Comparison of ENCODE assay signal across 31 cellular contexts in the genomic region with DNA sequence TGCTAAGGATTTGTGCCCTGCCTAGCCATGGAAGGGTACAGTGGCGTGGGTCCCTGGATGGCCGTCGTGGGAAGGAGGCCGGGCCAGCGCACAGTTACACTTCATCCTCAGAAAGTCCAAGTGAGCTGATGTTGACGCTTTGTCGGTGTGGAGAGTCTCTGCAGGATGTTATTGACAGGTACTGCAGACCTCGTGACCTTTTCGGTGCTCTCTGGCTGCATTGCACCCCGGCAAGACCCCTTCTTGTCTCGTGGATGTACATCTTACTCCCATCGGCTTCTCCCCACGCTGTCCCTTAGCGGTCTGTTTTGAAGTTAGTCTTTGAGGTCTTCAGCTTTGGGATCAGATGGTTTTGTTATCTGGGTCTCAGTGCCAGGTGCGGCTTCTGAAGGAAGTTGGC.
"Had no signal": no experiment of that assay in that cellular context is flagged by ENCODE, and none has a peak within 500 bp of the region (broad histone marks: within the 10 kb centered on the region; RNA-seq: fewer than 3 reads in every experiment).

No MANE protein-coding gene starts in this region.

- ATAC-seq: activated CD4-positive, CD25-positive, alpha-beta regulatory T cell treated with anti-CD3 and anti-CD28 coated beads, Interleukin-2, amount 50 U/mL, for 24 hours; activated CD8-positive, alpha-beta T cell treated with anti-CD3 and anti-CD28 coated beads for 36 hours; activated T-cell treated with anti-CD3 and anti-CD28 coated beads, Interleukin-2, amount 50 U/mL, for 4 hours; activated T-helper 17 cell treated with anti-CD3 and anti-CD28 coated beads, Interleukin-2, amount 50 U/mL, for 72 hours; foreskin keratinocyte; gastrocnemius medialis; heart left ventricle; T-helper 17 cell had no signal

- H3K4me3 Mint-ChIP-seq: activated B cell treated with CpG ODN at 0.5 μM for 24 hours; activated CD8-positive, alpha-beta T cell treated with anti-CD3 and anti-CD28 coated beads for 36 hours; activated naive CD4-positive, alpha-beta T cell treated with anti-CD3 and anti-CD28 coated beads, Interleukin-2, amount 10 ng/mL, durations not matched to agents 7 days and 5 days; activated naive CD8-positive, alpha-beta T cell; activated T-cell treated with anti-CD3 and anti-CD28 coated beads, Interleukin-2, amount 50 U/mL, for 4 hours; activated T-helper 17 cell treated with anti-CD3 and anti-CD28 coated beads, Interleukin-2, amount 50 U/mL, for 72 hours; T-helper 17 cell; T-helper 2 cell treated with Interferon-gamma antibody and Interleukin-4, amounts not matched to agents 5 μg/mL and 100 μg/mL, for 36 hours had no signal

- H3K9me3 Mint-ChIP-seq: activated B cell treated with CpG ODN at 0.5 μM for 24 hours; activated CD8-positive, alpha-beta T cell treated with anti-CD3 and anti-CD28 coated beads for 36 hours; activated naive CD4-positive, alpha-beta T cell treated with anti-CD3 and anti-CD28 coated beads, Interleukin-2, amount 10 ng/mL, durations not matched to agents 7 days and 5 days; activated T-cell treated with anti-CD3 and anti-CD28 coated beads, Interleukin-2, amount 50 U/mL, for 4 hours; activated T-helper 17 cell treated with anti-CD3 and anti-CD28 coated beads, Interleukin-2, amount 50 U/mL, for 72 hours; T-helper 2 cell treated with Interferon-gamma antibody and Interleukin-4, amounts not matched to agents 5 μg/mL and 100 μg/mL, for 36 hours had no signal

- H3K27me3 ChIP-seq: brain microvascular endothelial cell, colonic mucosa, esophagus muscularis mucosa, foreskin keratinocyte, gastrocnemius medialis, heart left ventricle had no signal

- H3K4me1 ChIP-seq: colonic mucosa, esophagus muscularis mucosa, foreskin keratinocyte had no signal

- DNase-seq: activated B cell treated with CpG ODN at 0.5 μM for 24 hours; activated CD4-positive, alpha-beta T cell treated with anti-CD3 and anti-CD28 coated beads for 48 hours; activated CD4-positive, alpha-beta T cell treated with anti-CD3 and anti-CD28 coated beads, Interleukin-2, amount 50 U/mL, for 1 hour; activated CD4-positive, alpha-beta T cell treated with anti-CD3 and anti-CD28 coated beads, Interleukin-2, amount 50 U/mL, for 48 hours; activated CD8-positive, alpha-beta memory T cell treated with anti-CD3 and anti-CD28 coated beads for 24 hours; activated CD8-positive, alpha-beta T cell treated with anti-CD3 and anti-CD28 coated beads for 36 hours; activated gamma-delta T cell; activated naive CD4-positive, alpha-beta T cell; activated naive CD4-positive, alpha-beta T cell treated with anti-CD3 and anti-CD28 coated beads, Interleukin-2, amount 10 ng/mL, durations not matched to agents 7 days and 5 days; activated T-cell treated with anti-CD3 and anti-CD28 coated beads, Interleukin-2, amount 50 U/mL, for 4 hours; amniotic stem cell; anterior cingulate cortex; brain microvascular endothelial cell; caudate nucleus; cerebellar nuclear complex; colonic mucosa; effector CD8-positive, alpha-beta T cell; erythroblast; foreskin keratinocyte; gastrocnemius medialis; glutamatergic neuron; T-helper 1 cell; T-helper 17 cell; T1000; WERI-Rb-1 had no signal

- H3K4me1 Mint-ChIP-seq: activated B cell treated with CpG ODN at 0.5 μM for 24 hours; activated naive CD4-positive, alpha-beta T cell treated with anti-CD3 and anti-CD28 coated beads, Interleukin-2, amount 10 ng/mL, durations not matched to agents 7 days and 5 days; activated T-helper 17 cell treated with anti-CD3 and anti-CD28 coated beads, Interleukin-2, amount 50 U/mL, for 72 hours had no signal

- H3K27ac Mint-ChIP-seq: activated B cell treated with CpG ODN at 0.5 μM for 24 hours; activated CD8-positive, alpha-beta T cell treated with anti-CD3 and anti-CD28 coated beads for 36 hours; activated naive CD4-positive, alpha-beta T cell treated with anti-CD3 and anti-CD28 coated beads, Interleukin-2, amount 10 ng/mL, durations not matched to agents 7 days and 5 days; activated naive CD8-positive, alpha-beta T cell; activated T-helper 17 cell treated with anti-CD3 and anti-CD28 coated beads, Interleukin-2, amount 50 U/mL, for 72 hours; T-helper 17 cell; T-helper 2 cell treated with Interferon-gamma antibody and Interleukin-4, amounts not matched to agents 5 μg/mL and 100 μg/mL, for 36 hours had no signal

- H3K9me3 ChIP-seq: colonic mucosa, esophagus muscularis mucosa, gastrocnemius medialis, heart left ventricle had no signal

- H3K27me3 Mint-ChIP-seq: activated B cell treated with CpG ODN at 0.5 μM for 24 hours; activated CD8-positive, alpha-beta T cell treated with anti-CD3 and anti-CD28 coated beads for 36 hours; activated naive CD4-positive, alpha-beta T cell treated with anti-CD3 and anti-CD28 coated beads, Interleukin-2, amount 10 ng/mL, durations not matched to agents 7 days and 5 days; activated naive CD8-positive, alpha-beta T cell; activated T-helper 17 cell treated with anti-CD3 and anti-CD28 coated beads, Interleukin-2, amount 50 U/mL, for 72 hours; T-helper 17 cell had no signal

- H3K4me3 ChIP-seq: colonic mucosa, esophagus muscularis mucosa, gastrocnemius medialis, heart left ventricle had no signal

- H3K27ac ChIP-seq: brain microvascular endothelial cell, colonic mucosa, esophagus muscularis mucosa, foreskin keratinocyte, gastrocnemius medialis, heart left ventricle, WERI-Rb-1 had no signal
